28 cellular contexts compared by ENCODE assay signal in genomic region chrX:42691196-42691595, GRCh38.
"Had no signal": no experiment of that assay in that cellular context is flagged by ENCODE, and none has a peak within 500 bp of the region (broad histone marks: within the 10 kb centered on the region; RNA-seq: fewer than 3 reads in every experiment).

No MANE protein-coding gene starts in this region.

- H3K27me3 ChIP-seq: ascending aorta, brain microvascular endothelial cell, uterus had no signal

- H3K27ac ChIP-seq: ascending aorta, brain microvascular endothelial cell, heart left ventricle, parathyroid adenoma, uterus had no signal

- H3K4me3 Mint-ChIP-seq: activated B cell treated with CpG ODN at 0.5 μM for 24 hours; activated CD4-positive, alpha-beta T cell treated with anti-CD3 and anti-CD28 coated beads for 36 hours; activated naive CD4-positive, alpha-beta T cell treated with anti-CD3 and anti-CD28 coated beads, Interleukin-2, amount 10 ng/mL, durations not matched to agents 7 days and 5 days; activated naive CD8-positive, alpha-beta T cell treated with anti-CD3 and anti-CD28 coated beads, Interleukin-2, amount 10 ng/mL, durations not matched to agents 7 days and 5 days; activated T-helper 1 cell treated with anti-CD3 and anti-CD28 coated beads, Interleukin-12 subunit alpha, Interleukin-12 subunit beta, Interleukin-2, Interleukin-4 antibody, amounts not matched to agents 30 ng/mL and 10 ng/mL and 1 ng/mL, durations not matched to agents 14 hours and 24 hours and 36 hours; mesothelial cell of epicardium; naive thymus-derived CD4-positive, alpha-beta T cell; T-helper 2 cell treated with Interferon-gamma antibody and Interleukin-4, amounts not matched to agents 5 μg/mL and 100 μg/mL, for 36 hours; type B pancreatic cell had no signal

- H3K27ac Mint-ChIP-seq: activated B cell treated with CpG ODN at 0.5 μM for 24 hours; activated CD4-positive, alpha-beta T cell treated with anti-CD3 and anti-CD28 coated beads for 36 hours; activated naive CD4-positive, alpha-beta T cell treated with anti-CD3 and anti-CD28 coated beads, Interleukin-2, amount 10 ng/mL, durations not matched to agents 7 days and 5 days; activated naive CD8-positive, alpha-beta T cell treated with anti-CD3 and anti-CD28 coated beads, Interleukin-2, amount 10 ng/mL, durations not matched to agents 7 days and 5 days; activated T-helper 1 cell treated with anti-CD3 and anti-CD28 coated beads, Interleukin-12 subunit alpha, Interleukin-12 subunit beta, Interleukin-2, Interleukin-4 antibody, amounts not matched to agents 30 ng/mL and 10 ng/mL and 1 ng/mL, durations not matched to agents 14 hours and 24 hours and 36 hours; mesothelial cell of epicardium; naive thymus-derived CD4-positive, alpha-beta T cell; T-helper 2 cell treated with Interferon-gamma antibody and Interleukin-4, amounts not matched to agents 5 μg/mL and 100 μg/mL, for 36 hours; type B pancreatic cell had no signal

- H3K4me1 Mint-ChIP-seq: activated naive CD8-positive, alpha-beta T cell treated with anti-CD3 and anti-CD28 coated beads, Interleukin-2, amount 10 ng/mL, durations not matched to agents 7 days and 5 days; mesothelial cell of epicardium had no signal

- FAIRE-seq: islet of Langerhans had no signal

- H3K9me3 Mint-ChIP-seq: activated B cell treated with CpG ODN at 0.5 μM for 24 hours; activated naive CD4-positive, alpha-beta T cell treated with anti-CD3 and anti-CD28 coated beads, Interleukin-2, amount 10 ng/mL, durations not matched to agents 7 days and 5 days; activated naive CD8-positive, alpha-beta T cell treated with anti-CD3 and anti-CD28 coated beads, Interleukin-2, amount 10 ng/mL, durations not matched to agents 7 days and 5 days; mesothelial cell of epicardium; T-helper 2 cell treated with Interferon-gamma antibody and Interleukin-4, amounts not matched to agents 5 μg/mL and 100 μg/mL, for 36 hours; type B pancreatic cell had no signal

- H3K9me3 ChIP-seq: ascending aorta, heart left ventricle, uterus had no signal

- H3K27me3 Mint-ChIP-seq: activated B cell treated with CpG ODN at 0.5 μM for 24 hours; activated CD4-positive, alpha-beta T cell treated with anti-CD3 and anti-CD28 coated beads for 36 hours; activated naive CD4-positive, alpha-beta T cell treated with anti-CD3 and anti-CD28 coated beads, Interleukin-2, amount 10 ng/mL, durations not matched to agents 7 days and 5 days; activated naive CD8-positive, alpha-beta T cell treated with anti-CD3 and anti-CD28 coated beads, Interleukin-2, amount 10 ng/mL, durations not matched to agents 7 days and 5 days; naive thymus-derived CD4-positive, alpha-beta T cell; type B pancreatic cell had no signal

- DNase-seq: activated B cell treated with CpG ODN at 0.5 μM for 24 hours; activated CD4-positive, alpha-beta T cell treated with anti-CD3 and anti-CD28 coated beads for 36 hours; activated gamma-delta T cell; activated naive CD4-positive, alpha-beta T cell treated with anti-CD3 and anti-CD28 coated beads, Interleukin-2, amount 10 ng/mL, durations not matched to agents 7 days and 5 days; activated naive CD8-positive, alpha-beta T cell treated with anti-CD3 and anti-CD28 coated beads, Interleukin-2, amount 10 ng/mL, durations not matched to agents 7 days and 5 days; activated T-cell treated with anti-CD3 and anti-CD28 coated beads for 4 hours; brain microvascular endothelial cell; cortex of kidney; foreskin fibroblast; heart left ventricle; left colon; mammary epithelial cell; naive thymus-derived CD4-positive, alpha-beta T cell; occipital lobe; right cardiac atrium; stimulated activated CD4-positive, alpha-beta T cell treated with anti-CD3 and anti-CD28 coated beads, Interleukin-15, amount 100 ng/mL, for 24 hours; stimulated activated CD4-positive, alpha-beta T cell treated with anti-CD3 and anti-CD28 coated beads, Interleukin-2, amount 100 ng/mL, for 24 hours; stimulated activated naive CD4-positive, alpha-beta T cell; T-helper 1 cell; uterus had no signal

- H3K36me3 Mint-ChIP-seq: activated naive CD4-positive, alpha-beta T cell treated with anti-CD3 and anti-CD28 coated beads, Interleukin-2, amount 10 ng/mL, durations not matched to agents 7 days and 5 days; mesothelial cell of epicardium; type B pancreatic cell had no signal

- H3K36me3 ChIP-seq: ascending aorta, brain microvascular endothelial cell, heart left ventricle, uterus had no signal

- H3K4me1 ChIP-seq: ascending aorta, heart left ventricle, parathyroid adenoma, uterus had no signal

- H3K4me3 ChIP-seq: ascending aorta, heart left ventricle, uterus had no signal

- H3K9ac ChIP-seq: parathyroid adenoma had no signal

- H3K79me2 ChIP-seq: parathyroid adenoma had no signal

- ATAC-seq: activated CD4-positive, alpha-beta T cell treated with anti-CD3 and anti-CD28 coated beads for 36 hours; esophagus mucosa; heart left ventricle; left colon; naive thymus-derived CD4-positive, alpha-beta T cell; right cardiac atrium had no signal

- H2AFZ ChIP-seq: parathyroid adenoma had no signal
